Comparison of ENCODE assay signal across 8 cellular contexts in genomic region chr19:58182989-58183821, GRCh38. TPM values are rescaled to one million over a fixed set of nuclear protein-coding genes. Genes with fewer than 3 reads are reported as not detected.
DNase-seq lines count a peak whose midpoint lies in the region; ATAC-seq and TF ChIP-seq lines count a peak whose summit lies in the region.

ZNF274 (plus strand) TSS chr19:58183061; CDS start chr19:58183966, 905 bp downstream.

- H3K4me3 Mint-ChIP-seq in Caco-2 (ENCODE audit: unreplicated experiment), result peak within 1 kb of the TSS; percentile 86

- TF ChIP-seq CTCF in Caco-2 (IDR thresholded peaks at IDR 0.05; ENCODE audit: insufficient read depth in 1 of 2, low read depth in 1 of 2, low read length in 1 of 2, severe bottlenecking in 1 of 2, unreplicated experiment in 1 of 2), result no peak
- TF ChIP-seq CTCF in OCI-LY1 (IDR thresholded peaks at IDR 0.05; ENCODE audit: low read length), result no peak

- no peaks in the 10 kb centered on the region for H3K4me1 Mint-ChIP-seq in Caco-2 (ENCODE audit: low read depth, unreplicated experiment)

- H3K4me2 ChIP-seq in OCI-LY1 (ENCODE audit: low read length), result peak within 1 kb of the TSS; percentile 86

- peaks cover 60% of the 10 kb centered on the region for H3K9me3 ChIP-seq in Caco-2
- peaks cover 35% of the 10 kb centered on the region for H3K9me3 ChIP-seq in OCI-LY1 (ENCODE audit: low read length)
- peaks cover 56% of the 10 kb centered on the region for H3K9me3 ChIP-seq in mononuclear cell (ENCODE audit: low read depth, low read length)

- peak within 1 kb of the TSS; percentile 72 for H3K4me3 ChIP-seq in Caco-2 (ENCODE audit: low read depth, low read length)
- peak within 1 kb of the TSS; percentile 88 for H3K4me3 ChIP-seq in OCI-LY1 (ENCODE audit: low read depth, low read length, poor library complexity, severe bottlenecking)
- H3K4me3 ChIP-seq in mononuclear cell (ENCODE audit: low read length), result peak within 1 kb of the TSS; percentile 78

- peaks cover 25% of the 10 kb centered on the region for H3K9me3 Mint-ChIP-seq in Caco-2 (ENCODE audit: unreplicated experiment)

- H3K4me1 ChIP-seq in Caco-2 (0 out of 2 replicates have a peak, but pooled peaks cover 3% of the 10 kb centered on the region), OCI-LY1 (ENCODE audit: insufficient read depth, low read length, severe bottlenecking) (peaks cover 11% of the 10 kb centered on the region), mononuclear cell (ENCODE audit: insufficient read depth, low read length) (peaks cover 15% of the 10 kb centered on the region)

- H4K20me1 ChIP-seq in OCI-LY1 (ENCODE audit: insufficient read depth, low read length), result no peaks in the 10 kb centered on the region

- ATAC-seq in GM21360 (IDR thresholded peaks at IDR 0.05; ENCODE audit: unreplicated experiment), result peak; percentile 74

- H3K27me3 ChIP-seq in Caco-2 (replicated peaks; ENCODE audit: control insufficient read depth, insufficient read depth, low read length) (no peaks in the 10 kb centered on the region), OCI-LY1 (ENCODE audit: insufficient read depth, low read length) (no peaks in the 10 kb centered on the region), mononuclear cell (ENCODE audit: insufficient read depth, low read length) (no peaks in the 10 kb centered on the region)

- H3K36me3 Mint-ChIP-seq in Caco-2 (ENCODE audit: insufficient read depth, unreplicated experiment), result peaks cover 86% of the 10 kb centered on the region

- peak within 1 kb of the TSS; percentile 93 for H3K27ac ChIP-seq in OCI-LY1 (ENCODE audit: low read depth, low read length, poor library complexity, severe bottlenecking)

- H3K27ac Mint-ChIP-seq in Caco-2 (ENCODE audit: unreplicated experiment), result peak within 1 kb of the TSS; percentile 95

- no peaks in the 10 kb centered on the region for H3F3A ChIP-seq in OCI-LY1 (ENCODE audit: insufficient read depth, low read length)

- POLR2A ChIA-PET in Caco-2 (lab: Charles Lee), result interaction anchor here (0.6 to 1.7 kb wide), 6 partner anchors 45 to 268 kb away, joined by 3 to 4 read pairs (median 3); partner anchors contain the start of genes ZNF324B and ZNF497

- H2AFZ ChIP-seq in OCI-LY1 (ENCODE audit: low read length), result no peak within 1 kb of the TSS

- intact Hi-C loops in Caco-2 (cut with micrococcal nuclease; ENCODE audit: unreplicated experiment), result loop anchor here (2.0 to 5.0 kb wide), 3 partner anchors 46 to 180 kb away; partner anchors contain the start of genes ZNF544, ZNF606 and ZNF8

- CTCF ChIA-PET in Caco-2 (lab: Charles Lee), result interaction anchor here (0.5 to 0.6 kb wide), 3 partner anchors 124 to 1850 kb away, joined by 3 read pairs; no protein-coding TSS in a partner anchor

- H3K27me3 Mint-ChIP-seq in Caco-2 (ENCODE audit: insufficient read depth, unreplicated experiment), result no peaks in the 10 kb centered on the region

- H3K9ac ChIP-seq in OCI-LY1 (ENCODE audit: low read length), result peak within 1 kb of the TSS; percentile 87

- DNase-seq in Caco-2 (peak; percentile 96 to 97), HT1080 (ENCODE audit: low read depth) (peak; percentile 90), activated T-cell treated with anti-CD3 and anti-CD28 coated beads for 1 hour (ENCODE audit: low read depth) (peak; percentile 91), epidermal melanocyte (ENCODE audit: insufficient read length, low spot score) (peak; percentile 93)
- DNase-seq in stimulated activated CD8-positive, alpha-beta memory T cell treated with anti-CD3 and anti-CD28 coated beads, Interleukin-2, amount 100 ng/mL, for 48 hours (ENCODE audit: low read depth in 2 of 2), result peak; percentile 88 to 91

- peaks cover 6% of the 10 kb centered on the region; the same call in 1 of the 2 replicates for H3K36me3 ChIP-seq in Caco-2 (ENCODE audit: control insufficient read depth, insufficient read depth, low read length)
- H3K36me3 ChIP-seq in OCI-LY1 (ENCODE audit: insufficient read depth, low read length), result peaks cover 43% of the 10 kb centered on the region

- BruUV-seq in Caco-2 (replicated peaks; lab: Mats Ljungman, UMichigan), result no TSS peak

- H3K9me2 ChIP-seq in OCI-LY1 (ENCODE audit: low read depth, low read length), result no peaks in the 10 kb centered on the region

- no peaks in the 10 kb centered on the region for H3K79me2 ChIP-seq in OCI-LY1 (ENCODE audit: insufficient read depth, low read length)

RNA-seq across cellular contexts. Expression of gene ZNF274, which starts in this region (rescaled TPM):
- total RNA-seq in Caco-2 (2022), result 19.9 and 21.6 TPM in 2 replicates
- total RNA-seq in HT1080 (2014; rRNA removed; shearing (Covaris generic)), result 27.6 and 28.4 TPM in 2 replicates
- 14.2 and 16.8 TPM in 2 replicates for polyA plus RNA-seq in HT1080 (2015; cell fraction: cytosol; rRNA removed)
- 48.1 and 54.1 TPM in 2 replicates for polyA plus RNA-seq in HT1080 (2015; cell fraction: nucleus; rRNA removed)
- total RNA-seq in mononuclear cell, result 61.1 TPM

Comparison
In these comparisons a context has a peak if more than half of its experiments do, and no peak if none do; other contexts are left out.
1. Peak in every context shown above with its lines: DNase-seq, ATAC-seq, H3K4me3 ChIP-seq and H3K27ac ChIP-seq.